8 cellular contexts compared by ENCODE assay signal in genomic region chr6:154732538-154732823, GRCh38. TPM values are rescaled to one million over a fixed set of nuclear protein-coding genes. Genes with fewer than 3 reads are reported as not detected.
DNase-seq lines count a peak whose midpoint lies in the region; ATAC-seq and TF ChIP-seq lines count a peak whose summit lies in the region.

No MANE protein-coding gene starts in this region.

- BruUV-seq in PC-3 (replicated peaks; lab: Mats Ljungman, UMichigan), result TSS peak; percentile 59

- H3K36me3 ChIP-seq in GM06990 (ENCODE audit: control insufficient read depth, insufficient read depth, low read length) (no peaks in the 10 kb centered on the region), PC-3 (ENCODE audit: low read depth, low read length) (peaks cover 4% of the 10 kb centered on the region; the same call in 1 of the 2 replicates), ovary (no peaks in the 10 kb centered on the region)

- H2AFZ ChIP-seq in PC-3 (ENCODE audit: low read length), result peak overlapping the region; percentile 86

- peaks cover 20% of the 10 kb centered on the region for H3K4me1 ChIP-seq in PC-3 (ENCODE audit: insufficient read depth, low read length)
- peaks cover 14% of the 10 kb centered on the region for H3K4me1 ChIP-seq in ovary (ENCODE audit: insufficient read depth)

- no peaks in the 10 kb centered on the region for H3K9me3 ChIP-seq in PC-3 (ENCODE audit: low read length)
- H3K9me3 ChIP-seq in ovary, result no peaks in the 10 kb centered on the region

- H3K9ac ChIP-seq in PC-3 (ENCODE audit: low read length), result peak overlapping the region; percentile 98

- no peak for TF ChIP-seq EP300 in ovary (IDR thresholded peaks at IDR 0.05)

- no peak for TF ChIP-seq POLR2A in ovary (IDR thresholded peaks at IDR 0.05)

- intact Hi-C loops in PC-3 (cut with micrococcal nuclease) (loop anchor here (2.0 to 5.0 kb wide), 2 partner anchors 58 to 60 kb away; no protein-coding TSS in a partner anchor), ovary (cut with DNase I) (loop anchor here in 3 of 4 donors (10.0 kb wide), 3 partner anchors 62 to 218 kb away; partner anchors contain the start of gene CNKSR3 (in 1 of the 3))

- peak; percentile 21 for ATAC-seq in PC-3
- ATAC-seq in HG02884 (IDR thresholded peaks at IDR 0.05; ENCODE audit: unreplicated experiment), result no peak

- WGBS in ovary, 3 donors, result 12 to 15% (median 13%) methylated on average over 8 of the region's 8 CpGs

- H3K27me3 ChIP-seq in GM06990 (replicated peaks; ENCODE audit: control insufficient read depth, insufficient read depth, low read length) (no peaks in the 10 kb centered on the region), PC-3 (ENCODE audit: low read length) (no peaks in the 10 kb centered on the region), ovary (no peaks in the 10 kb centered on the region)

- H3K4me2 ChIP-seq in PC-3 (ENCODE audit: low read length), result peak overlapping the region; percentile 92

- TF ChIP-seq CTCF in GM06990 (IDR thresholded peaks at IDR 0.05; ENCODE audit: insufficient read depth, low read length, poor library complexity, severe bottlenecking) (no peak), PC-3 (conservative IDR thresholded peaks at IDR 0.05; ENCODE audit: low read depth, low read length) (no peak), ovary (IDR thresholded peaks at IDR 0.05) (no peak)

- no peaks in the 10 kb centered on the region for H3F3A ChIP-seq in PC-3 (ENCODE audit: low read length, unreplicated experiment)

- peaks cover 35% of the 10 kb centered on the region for H3K79me2 ChIP-seq in PC-3 (ENCODE audit: low read length)

- DNase-seq in GM06990 (ENCODE audit: extremely low read depth, insufficient read length) (no peak), PC-3 (peak; percentile 64), epidermal melanocyte (ENCODE audit: insufficient read length, low spot score) (peak; percentile 23), ovary (no peak), NCI-H2227 treated with DMSO at 0.1 percent for 48 hours (lab: John Stamatoyannopoulos, UW) (no peak), T1000 (lab: John Stamatoyannopoulos, UW) (no peak), OCI-M2 (lab: John Stamatoyannopoulos, UW; ENCODE audit: unreplicated experiment) (no peak)

- peaks cover 17% of the 10 kb centered on the region for H4K20me1 ChIP-seq in PC-3 (ENCODE audit: low read length)

- H3K4me3 ChIP-seq in GM06990 (replicated peaks; ENCODE audit: low read depth, low read length) (peak overlapping the region; percentile 75), PC-3 (ENCODE audit: low read length) (peak overlapping the region; percentile 79), ovary (peak overlapping the region; percentile 94)

- no peaks in the 10 kb centered on the region for H3K9me2 ChIP-seq in PC-3 (replicated peaks; ENCODE audit: low read length)

- POLR2A ChIA-PET in PC-3 (lab: Charles Lee; ENCODE audit: unreplicated experiment), result interaction anchor here (0.7 kb wide), 1 partner anchor 21 kb away, joined by 3 read pairs; no protein-coding TSS in a partner anchor

- H3K27ac ChIP-seq in PC-3 (ENCODE audit: low read length) (peak overlapping the region; percentile 90), ovary (peak overlapping the region; percentile 99)

- CTCF ChIA-PET in PC-3 (lab: Charles Lee), result no interaction called here

RNA-seq across cellular contexts. Expression of gene SCAF8, which starts 0.7 kb away (rescaled TPM):
- total RNA-seq in PC-3 (2014; rRNA removed), result 11.9 and 15.0 TPM in 2 replicates
- total RNA-seq in ovary, result 10 to 100 TPM; 38.9 to 66.1 (median 56.9) TPM
- polyA plus RNA-seq in ovary, result 10 to 100 TPM; 21.9 to 40.2 TPM

Comparison
In these comparisons a context has a peak if more than half of its experiments do, and no peak if none do; other contexts are left out.
1. DNase-seq: peak in PC-3 (single experiment) and epidermal melanocyte (single experiment); none in GM06990 (single experiment), ovary (0 of 5), NCI-H2227 treated with DMSO at 0.1 percent for 48 hours (single experiment), T1000 (single experiment) and OCI-M2 (single experiment).
2. Peak in every context shown above with its lines, with median percentiles within 50 percentile points of each other: H3K4me3 ChIP-seq.